ENCODE assay signal across 36 cellular contexts in genomic region chr3:13313813-13314212, GRCh38.
"Had no signal": no experiment of that assay in that cellular context is flagged by ENCODE, and none has a peak within 500 bp of the region (broad histone marks: within the 10 kb centered on the region; RNA-seq: fewer than 3 reads in every experiment).

No MANE protein-coding gene starts in this region.

- H3K4me3 ChIP-seq: ascending aorta, body of pancreas, breast epithelium, MG63, SJCRH30, SK-N-MC had no signal

- ATAC-seq: activated CD8-positive, alpha-beta memory T cell treated with anti-CD3 and anti-CD28 coated beads, Interleukin-2, amount 10 ng/mL, durations not matched to agents 7 days and 5 days; body of pancreas had no signal

- H3K27ac Mint-ChIP-seq: activated CD4-positive, alpha-beta memory T cell treated with anti-CD3 and anti-CD28 coated beads, Interleukin-2, amount 10 ng/mL, durations not matched to agents 7 days and 5 days; activated CD8-positive, alpha-beta memory T cell treated with anti-CD3 and anti-CD28 coated beads, Interleukin-2, amount 10 ng/mL, durations not matched to agents 7 days and 5 days; activated naive CD4-positive, alpha-beta T cell treated with anti-CD3 and anti-CD28 coated beads, Interleukin-2, amount 50 U/mL, for 24 hours; activated naive CD8-positive, alpha-beta T cell treated with anti-CD3 and anti-CD28 coated beads, Interleukin-2, amount 10 ng/mL, durations not matched to agents 7 days and 5 days; activated T-helper 2 cell treated with anti-CD3 and anti-CD28 coated beads, Interferon-gamma antibody, Interleukin-2, Interleukin-4, amounts not matched to agents 10 μg/mL and 5 μg/mL and 100 μg/mL, durations not matched to agents 14 hours and 24 hours and 36 hours had no signal

- H3K9me3 Mint-ChIP-seq: activated CD4-positive, alpha-beta memory T cell treated with anti-CD3 and anti-CD28 coated beads, Interleukin-2, amount 10 ng/mL, durations not matched to agents 7 days and 5 days; activated naive CD4-positive, alpha-beta T cell treated with anti-CD3 and anti-CD28 coated beads, Interleukin-2, amount 50 U/mL, for 24 hours; activated naive CD8-positive, alpha-beta T cell treated with anti-CD3 and anti-CD28 coated beads, Interleukin-2, amount 10 ng/mL, durations not matched to agents 7 days and 5 days; activated T-helper 2 cell treated with anti-CD3 and anti-CD28 coated beads, Interferon-gamma antibody, Interleukin-2, Interleukin-4, amounts not matched to agents 10 μg/mL and 5 μg/mL and 100 μg/mL, durations not matched to agents 14 hours and 24 hours and 36 hours had no signal

- H3K36me3 ChIP-seq: ascending aorta, breast epithelium, MG63, SJCRH30 had no signal

- H3K4me1 Mint-ChIP-seq: activated CD4-positive, alpha-beta memory T cell treated with anti-CD3 and anti-CD28 coated beads, Interleukin-2, amount 10 ng/mL, durations not matched to agents 7 days and 5 days; activated CD8-positive, alpha-beta memory T cell treated with anti-CD3 and anti-CD28 coated beads, Interleukin-2, amount 10 ng/mL, durations not matched to agents 7 days and 5 days; activated naive CD4-positive, alpha-beta T cell treated with anti-CD3 and anti-CD28 coated beads, Interleukin-2, amount 50 U/mL, for 24 hours; activated naive CD8-positive, alpha-beta T cell treated with anti-CD3 and anti-CD28 coated beads, Interleukin-2, amount 10 ng/mL, durations not matched to agents 7 days and 5 days had no signal

- H3K27ac ChIP-seq: ascending aorta, body of pancreas, breast epithelium, SJCRH30, SK-N-MC, WERI-Rb-1 had no signal

- H3K27me3 Mint-ChIP-seq: activated CD4-positive, alpha-beta memory T cell treated with anti-CD3 and anti-CD28 coated beads, Interleukin-2, amount 10 ng/mL, durations not matched to agents 7 days and 5 days; activated CD8-positive, alpha-beta memory T cell treated with anti-CD3 and anti-CD28 coated beads, Interleukin-2, amount 10 ng/mL, durations not matched to agents 7 days and 5 days; activated naive CD4-positive, alpha-beta T cell treated with anti-CD3 and anti-CD28 coated beads, Interleukin-2, amount 50 U/mL, for 24 hours; activated naive CD8-positive, alpha-beta T cell treated with anti-CD3 and anti-CD28 coated beads, Interleukin-2, amount 10 ng/mL, durations not matched to agents 7 days and 5 days had no signal

- H3K27me3 ChIP-seq: ascending aorta, body of pancreas, breast epithelium, MG63, SJCRH30 had no signal

- H3K4me3 Mint-ChIP-seq: activated CD4-positive, alpha-beta memory T cell treated with anti-CD3 and anti-CD28 coated beads, Interleukin-2, amount 10 ng/mL, durations not matched to agents 7 days and 5 days; activated CD8-positive, alpha-beta memory T cell treated with anti-CD3 and anti-CD28 coated beads, Interleukin-2, amount 10 ng/mL, durations not matched to agents 7 days and 5 days; activated naive CD4-positive, alpha-beta T cell treated with anti-CD3 and anti-CD28 coated beads, Interleukin-2, amount 50 U/mL, for 24 hours; activated naive CD8-positive, alpha-beta T cell treated with anti-CD3 and anti-CD28 coated beads, Interleukin-2, amount 10 ng/mL, durations not matched to agents 7 days and 5 days had no signal

- H3K4me1 ChIP-seq: ascending aorta, body of pancreas, breast epithelium, SJCRH30 had no signal

- H3K9me3 ChIP-seq: ascending aorta, body of pancreas, breast epithelium, MG63, SJCRH30 had no signal

- DNase-seq: activated CD4-positive, alpha-beta memory T cell treated with anti-CD3 and anti-CD28 coated beads, Interleukin-2, amount 10 ng/mL, durations not matched to agents 7 days and 5 days; activated CD4-positive, alpha-beta T cell treated with anti-CD3 and anti-CD28 coated beads for 1 hour; activated CD4-positive, alpha-beta T cell treated with anti-CD3 and anti-CD28 coated beads for 48 hours; activated CD4-positive, CD25-positive, alpha-beta regulatory T cell; activated CD8-positive, alpha-beta memory T cell treated with anti-CD3 and anti-CD28 coated beads for 24 hours; activated CD8-positive, alpha-beta memory T cell treated with anti-CD3 and anti-CD28 coated beads, Interleukin-2, amount 10 ng/mL, durations not matched to agents 7 days and 5 days; activated CD8-positive, alpha-beta memory T cell treated with anti-CD3 and anti-CD28 coated beads, Interleukin-2, amount 50 U/mL, for 48 hours; activated gamma-delta T cell; activated naive CD4-positive, alpha-beta T cell treated with Interleukin-2 at 50 U/mL for 16 hours; activated naive CD8-positive, alpha-beta T cell treated with anti-CD3 and anti-CD28 coated beads, Interleukin-2, amount 10 ng/mL, durations not matched to agents 7 days and 5 days; amygdala; body of pancreas; cerebellar nuclear complex; Kasumi-1; MG63; NCI-H1048; NCI-H1105 treated with DMSO at 0.1 percent for 48 hours; NCI-H1436; NCI-H1694; NCI-H1930; NCI-H2081 treated with DMSO at 0.1 percent for 48 hours; NCI-H226; NCI-H446 treated with DMSO at 0.1 percent for 48 hours; NCI-H524; NCI-H69; NCI-H82; OCI-M1; SHP77; SJCRH30; T1000; WERI-Rb-1 had no signal
